Comparison of ENCODE assay signal across 10 cellular contexts in the genomic region with DNA sequence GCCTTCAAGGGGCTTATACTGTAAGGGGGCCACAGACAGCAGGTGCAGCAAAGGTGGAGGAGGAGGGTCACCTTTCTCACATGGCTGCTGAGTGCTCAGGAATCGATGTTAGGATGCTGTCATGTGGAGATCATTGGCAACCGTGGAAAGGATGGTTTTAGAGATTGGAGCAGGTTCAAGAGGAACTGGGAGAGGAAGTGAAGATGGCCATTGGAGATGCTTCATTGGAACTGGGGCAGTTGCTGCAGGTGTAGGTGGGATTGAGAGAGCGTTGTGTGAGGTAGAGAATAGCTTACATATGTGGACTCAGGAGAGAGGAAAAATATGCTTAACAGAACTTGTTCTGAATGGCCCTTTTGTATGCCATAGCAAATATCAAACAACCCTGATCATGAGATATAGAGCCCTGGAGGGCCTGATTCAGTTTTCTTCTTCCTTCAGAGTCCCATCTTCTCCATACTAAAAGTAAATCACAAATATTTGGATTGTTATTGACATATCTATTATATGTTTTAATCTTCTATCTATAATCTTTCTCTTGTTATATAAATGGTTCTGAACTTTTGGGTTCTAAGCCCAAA. TPM values are rescaled to one million over a fixed set of nuclear protein-coding genes. Genes with fewer than 3 reads are reported as not detected.
DNase-seq lines count a peak whose midpoint lies in the region; ATAC-seq, FAIRE-seq and TF ChIP-seq lines count a peak whose summit lies in the region.
"Had no signal": no experiment of that assay in that cellular context is flagged by ENCODE, and none has a peak within 500 bp of the region (broad histone marks: within the 10 kb centered on the region; RNA-seq: fewer than 3 reads in every experiment).

No MANE protein-coding gene starts in this region.

- H3K9me3 Mint-ChIP-seq in CD8-positive, alpha-beta T cell = no peaks in the 10 kb centered on the region
- H3K9me3 Mint-ChIP-seq in central memory CD8-positive, alpha-beta T cell = no peaks in the 10 kb centered on the region
- no peaks in the 10 kb centered on the region for H3K9me3 Mint-ChIP-seq in HFFc6

- H3K27ac Mint-ChIP-seq in CD8-positive, alpha-beta T cell = peak overlapping the region; percentile 72
- peak overlapping the region; percentile 94 for H3K27ac Mint-ChIP-seq in central memory CD8-positive, alpha-beta T cell (ENCODE audit: low read depth)
- H3K27ac Mint-ChIP-seq in HFFc6 = no peak overlapping the region

- POLR2A ChIA-PET in CD8-positive, alpha-beta T cell (lab: Charles Lee) = interaction anchor here (1.5 kb wide), 1 partner anchor 11 kb away, joined by 11 read pairs; no protein-coding TSS in a partner anchor

- in situ Hi-C loops in GM13976 (cut with MboI; ENCODE audit: low sequenced_read_pairs, unreplicated experiment) = no loop called here

- intact Hi-C loops in CD8-positive, alpha-beta T cell (cut with DNase I, micrococcal nuclease) = loop anchor here (1.0 to 2.0 kb wide), 7 partner anchors 21 to 77 kb away; a partner anchor contains a TSS

- TF ChIP-seq CTCF in CD8-positive, alpha-beta T cell (IDR thresholded peaks at IDR 0.05) = no peak
- TF ChIP-seq CTCF in HL-60 (IDR thresholded peaks at IDR 0.05; ENCODE audit: insufficient read depth, low read length) = no peak
- TF ChIP-seq CTCF in GM13976 (IDR thresholded peaks at IDR 0.05; ENCODE audit: borderline replicate concordance, control extremely low read depth, extremely low read depth, insufficient read depth, missing control alignments) = no peak
- no peak for TF ChIP-seq CTCF in HFFc6 (IDR thresholded peaks at IDR 0.05)

- peak; percentile 42 for FAIRE-seq in GM19239 (lab: Jason Lieb, UNC)

- H3K27ac ChIP-seq in CD8-positive, alpha-beta T cell (ENCODE audit: low read depth, low read length) = no peak overlapping the region
- peak overlapping the region; percentile 83 for H3K27ac ChIP-seq in HL-60 (replicated peaks)

- peaks cover 28% of the 10 kb centered on the region for H3K4me1 ChIP-seq in CD8-positive, alpha-beta T cell (ENCODE audit: insufficient read depth, low read length)

- H3K4me3 ChIP-seq in CD8-positive, alpha-beta T cell (ENCODE audit: low read depth, low read length) = no peak overlapping the region
- no peak overlapping the region for H3K4me3 ChIP-seq in HL-60 (replicated peaks; ENCODE audit: insufficient read depth, low read length)

- H3K4me1 Mint-ChIP-seq in CD8-positive, alpha-beta T cell (ENCODE audit: low read depth) = peaks cover 51% of the 10 kb centered on the region
- H3K4me1 Mint-ChIP-seq in central memory CD8-positive, alpha-beta T cell = peaks cover 30% of the 10 kb centered on the region
- H3K4me1 Mint-ChIP-seq in HFFc6 (ENCODE audit: low read depth) = peaks cover 23% of the 10 kb centered on the region

- ATAC-seq in CD8-positive, alpha-beta T cell = no peak
- ATAC-seq in central memory CD8-positive, alpha-beta T cell (replicated peaks; ENCODE audit: extremely low read depth, poor library complexity, severe bottlenecking) = no peak

- H3K9me3 ChIP-seq in CD8-positive, alpha-beta T cell (ENCODE audit: low read length) = no peaks in the 10 kb centered on the region

- H3K27me3 Mint-ChIP-seq in CD8-positive, alpha-beta T cell (ENCODE audit: low read depth) = no peaks in the 10 kb centered on the region
- no peaks in the 10 kb centered on the region for H3K27me3 Mint-ChIP-seq in central memory CD8-positive, alpha-beta T cell
- no peaks in the 10 kb centered on the region; the same call in 1 of the 2 replicates for H3K27me3 Mint-ChIP-seq in HFFc6 (ENCODE audit: insufficient read depth)

- CTCF ChIA-PET in CD8-positive, alpha-beta T cell (lab: Charles Lee) = interaction anchor here (1.0 to 2.3 kb wide), 4 partner anchors 9 to 36 kb away, joined by 3 to 17 read pairs (median 4); no protein-coding TSS in a partner anchor

- no peaks in the 10 kb centered on the region for H3K36me3 ChIP-seq in CD8-positive, alpha-beta T cell (ENCODE audit: insufficient read depth, low read length)

- no peaks in the 10 kb centered on the region for H3K27me3 ChIP-seq in CD8-positive, alpha-beta T cell (ENCODE audit: insufficient read depth, low read length)
- no peaks in the 10 kb centered on the region for H3K27me3 ChIP-seq in HL-60 (ENCODE audit: insufficient read depth, poor library complexity, severe bottlenecking)

- H3K36me3 Mint-ChIP-seq in CD8-positive, alpha-beta T cell = no peaks in the 10 kb centered on the region
- H3K36me3 Mint-ChIP-seq in central memory CD8-positive, alpha-beta T cell (ENCODE audit: insufficient read depth) = peaks cover 6% of the 10 kb centered on the region
- no peaks in the 10 kb centered on the region for H3K36me3 Mint-ChIP-seq in HFFc6 (ENCODE audit: low read depth)

- DNase-seq in CD8-positive, alpha-beta T cell = no peak
- DNase-seq in GM19239 (ENCODE audit: insufficient read length, low spot score) = no peak
- no peak for DNase-seq in HL-60 (ENCODE audit: low read depth in 1 of 2, low spot score in 1 of 2)
- no peak for DNase-seq in central memory CD8-positive, alpha-beta T cell (ENCODE audit: low spot score in 2 of 2)
- DNase-seq in GM13976 (ENCODE audit: low spot score) = no peak
- DNase-seq in HFFc6 = no peak
- DNase-seq in stimulated activated CD4-positive, alpha-beta T cell treated with anti-CD3 and anti-CD28 coated beads, Interleukin-12 subunit alpha, Interleukin-12 subunit beta, amount 100 ng/mL, for 4 hours = no peak
- no peak for DNase-seq in KG1 (lab: John Stamatoyannopoulos, UW)
- DNase-seq: mammary epithelial cell, NCI-H2171 had no signal

- peak overlapping the region; percentile 62 for H3K4me3 Mint-ChIP-seq in CD8-positive, alpha-beta T cell
- peak overlapping the region; percentile 67 for H3K4me3 Mint-ChIP-seq in central memory CD8-positive, alpha-beta T cell
- H3K4me3 Mint-ChIP-seq in HFFc6 = no peak overlapping the region

RNA-seq across cellular contexts. Expression of a gene that starts 40.8 kb away (rescaled TPM):
- not detected for total RNA-seq in CD8-positive, alpha-beta T cell
- total RNA-seq in HFFc6 (2021; fragmentation: NEBNext Ultra II Directional; extraction: Animal tissue kit (Norgen Biotek cat#: 25700)) = 1 to 10 TPM in 2 of 6 experiments, under 1 TPM in 4; 0.58 to 2.0 (median 0.77) TPM
